2 cellular contexts compared by ENCODE assay signal in the genomic region with DNA sequence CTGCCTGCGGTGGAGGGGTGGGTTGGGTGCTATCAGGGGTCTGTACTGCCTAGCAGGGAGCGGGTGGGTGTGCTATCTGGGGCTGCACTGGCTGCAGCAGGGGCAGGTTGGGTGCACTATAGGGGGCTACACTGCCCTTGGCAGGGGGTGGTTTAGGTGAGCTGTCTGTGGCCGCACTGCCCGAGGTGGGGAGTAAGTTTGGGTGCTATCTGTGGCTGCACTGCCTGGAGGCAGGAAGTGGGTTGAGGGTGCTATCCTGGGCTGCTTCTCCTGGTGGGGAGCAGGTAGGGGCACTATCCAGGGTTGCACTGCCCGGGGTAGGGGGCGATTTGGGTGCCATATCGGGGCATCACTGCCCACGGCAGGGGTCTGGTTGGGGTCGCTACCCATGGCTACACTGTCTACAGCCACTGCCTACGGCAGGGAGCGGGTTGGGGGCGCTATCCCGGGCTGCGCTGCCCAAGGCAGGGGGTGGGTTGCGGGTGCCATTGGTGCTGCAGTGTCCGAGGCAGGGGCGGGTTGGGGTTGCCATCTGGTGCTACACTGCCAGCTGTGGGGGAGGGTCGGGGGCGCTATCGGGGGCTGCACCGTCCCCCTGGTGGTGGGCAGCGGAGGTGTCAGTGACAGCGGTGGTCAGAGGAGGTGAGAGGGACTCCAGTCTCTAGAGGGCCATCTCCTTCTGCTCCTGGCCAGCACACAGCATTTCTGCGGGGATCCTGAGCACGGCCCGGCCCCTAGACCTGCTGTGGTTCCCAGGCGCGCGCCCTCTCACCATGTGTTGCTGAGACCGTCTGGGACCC.
TF ChIP-seq lines count a peak whose summit lies in the region.

No MANE protein-coding gene starts in this region.

TF ChIP-seq in SK-N-SH, 30 proteins besides CTCF, POLR2A, EP300 and RAD21 (continued from another document):
- TF ChIP-seq, protein P1, sequence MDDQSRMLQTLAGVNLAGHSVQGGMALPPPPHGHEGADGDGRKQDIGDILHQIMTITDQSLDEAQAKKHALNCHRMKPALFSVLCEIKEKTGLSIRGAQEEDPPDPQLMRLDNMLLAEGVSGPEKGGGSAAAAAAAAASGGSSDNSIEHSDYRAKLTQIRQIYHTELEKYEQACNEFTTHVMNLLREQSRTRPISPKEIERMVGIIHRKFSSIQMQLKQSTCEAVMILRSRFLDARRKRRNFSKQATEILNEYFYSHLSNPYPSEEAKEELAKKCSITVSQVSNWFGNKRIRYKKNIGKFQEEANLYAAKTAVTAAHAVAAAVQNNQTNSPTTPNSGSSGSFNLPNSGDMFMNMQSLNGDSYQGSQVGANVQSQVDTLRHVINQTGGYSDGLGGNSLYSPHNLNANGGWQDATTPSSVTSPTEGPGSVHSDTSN (IDR thresholded peaks at IDR 0.05): no peak
- TF ChIP-seq, protein P2, sequence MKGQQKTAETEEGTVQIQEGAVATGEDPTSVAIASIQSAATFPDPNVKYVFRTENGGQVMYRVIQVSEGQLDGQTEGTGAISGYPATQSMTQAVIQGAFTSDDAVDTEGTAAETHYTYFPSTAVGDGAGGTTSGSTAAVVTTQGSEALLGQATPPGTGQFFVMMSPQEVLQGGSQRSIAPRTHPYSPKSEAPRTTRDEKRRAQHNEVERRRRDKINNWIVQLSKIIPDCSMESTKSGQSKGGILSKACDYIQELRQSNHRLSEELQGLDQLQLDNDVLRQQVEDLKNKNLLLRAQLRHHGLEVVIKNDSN (IDR thresholded peaks at IDR 0.05; ENCODE audit: borderline replicate concordance, low read depth): no peak
- TF ChIP-seq RFX5 (IDR thresholded peaks at IDR 0.05; ENCODE audit: low read length): no peak
- TF ChIP-seq POLR2AphosphoS5 (IDR thresholded peaks at IDR 0.05; ENCODE audit: low read depth, low read length): no peak
- no peak for TF ChIP-seq FOXM1 (IDR thresholded peaks at IDR 0.05; ENCODE audit: low read depth)
- TF ChIP-seq, protein P3, sequence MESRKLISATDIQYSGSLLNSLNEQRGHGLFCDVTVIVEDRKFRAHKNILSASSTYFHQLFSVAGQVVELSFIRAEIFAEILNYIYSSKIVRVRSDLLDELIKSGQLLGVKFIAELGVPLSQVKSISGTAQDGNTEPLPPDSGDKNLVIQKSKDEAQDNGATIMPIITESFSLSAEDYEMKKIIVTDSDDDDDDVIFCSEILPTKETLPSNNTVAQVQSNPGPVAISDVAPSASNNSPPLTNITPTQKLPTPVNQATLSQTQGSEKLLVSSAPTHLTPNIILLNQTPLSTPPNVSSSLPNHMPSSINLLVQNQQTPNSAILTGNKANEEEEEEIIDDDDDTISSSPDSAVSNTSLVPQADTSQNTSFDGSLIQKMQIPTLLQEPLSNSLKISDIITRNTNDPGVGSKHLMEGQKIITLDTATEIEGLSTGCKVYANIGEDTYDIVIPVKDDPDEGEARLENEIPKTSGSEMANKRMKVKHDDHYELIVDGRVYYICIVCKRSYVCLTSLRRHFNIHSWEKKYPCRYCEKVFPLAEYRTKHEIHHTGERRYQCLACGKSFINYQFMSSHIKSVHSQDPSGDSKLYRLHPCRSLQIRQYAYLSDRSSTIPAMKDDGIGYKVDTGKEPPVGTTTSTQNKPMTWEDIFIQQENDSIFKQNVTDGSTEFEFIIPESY (IDR thresholded peaks at IDR 0.05; ENCODE audit: borderline replicate concordance, low read depth): no peak
- TF ChIP-seq NRF1 (IDR thresholded peaks at IDR 0.05; ENCODE audit: low read depth, low read length): no peak
- no peak for TF ChIP-seq MEF2A (IDR thresholded peaks at IDR 0.05; ENCODE audit: borderline replicate concordance, low read depth)
- no peak for TF ChIP-seq RCOR1 (IDR thresholded peaks at IDR 0.05; ENCODE audit: low read length)
- no peak for TF ChIP-seq FOSL2 (IDR thresholded peaks at IDR 0.05; ENCODE audit: borderline replicate concordance, low read depth)
- TF ChIP-seq, protein P4, sequence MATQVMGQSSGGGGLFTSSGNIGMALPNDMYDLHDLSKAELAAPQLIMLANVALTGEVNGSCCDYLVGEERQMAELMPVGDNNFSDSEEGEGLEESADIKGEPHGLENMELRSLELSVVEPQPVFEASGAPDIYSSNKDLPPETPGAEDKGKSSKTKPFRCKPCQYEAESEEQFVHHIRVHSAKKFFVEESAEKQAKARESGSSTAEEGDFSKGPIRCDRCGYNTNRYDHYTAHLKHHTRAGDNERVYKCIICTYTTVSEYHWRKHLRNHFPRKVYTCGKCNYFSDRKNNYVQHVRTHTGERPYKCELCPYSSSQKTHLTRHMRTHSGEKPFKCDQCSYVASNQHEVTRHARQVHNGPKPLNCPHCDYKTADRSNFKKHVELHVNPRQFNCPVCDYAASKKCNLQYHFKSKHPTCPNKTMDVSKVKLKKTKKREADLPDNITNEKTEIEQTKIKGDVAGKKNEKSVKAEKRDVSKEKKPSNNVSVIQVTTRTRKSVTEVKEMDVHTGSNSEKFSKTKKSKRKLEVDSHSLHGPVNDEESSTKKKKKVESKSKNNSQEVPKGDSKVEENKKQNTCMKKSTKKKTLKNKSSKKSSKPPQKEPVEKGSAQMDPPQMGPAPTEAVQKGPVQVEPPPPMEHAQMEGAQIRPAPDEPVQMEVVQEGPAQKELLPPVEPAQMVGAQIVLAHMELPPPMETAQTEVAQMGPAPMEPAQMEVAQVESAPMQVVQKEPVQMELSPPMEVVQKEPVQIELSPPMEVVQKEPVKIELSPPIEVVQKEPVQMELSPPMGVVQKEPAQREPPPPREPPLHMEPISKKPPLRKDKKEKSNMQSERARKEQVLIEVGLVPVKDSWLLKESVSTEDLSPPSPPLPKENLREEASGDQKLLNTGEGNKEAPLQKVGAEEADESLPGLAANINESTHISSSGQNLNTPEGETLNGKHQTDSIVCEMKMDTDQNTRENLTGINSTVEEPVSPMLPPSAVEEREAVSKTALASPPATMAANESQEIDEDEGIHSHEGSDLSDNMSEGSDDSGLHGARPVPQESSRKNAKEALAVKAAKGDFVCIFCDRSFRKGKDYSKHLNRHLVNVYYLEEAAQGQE (IDR thresholded peaks at IDR 0.05; ENCODE audit: low read depth, low read length): no peak
- TF ChIP-seq GATA2 (CRISPR knock-in tag; IDR thresholded peaks at IDR 0.05): no peak
- TF ChIP-seq ELF1 (IDR thresholded peaks at IDR 0.05): no peak

TF ChIP-seq in SK-N-SH treated with all-trans-retinoic acid at 6 μM for 48 hours, 23 proteins besides CTCF, POLR2A, EP300 and RAD21 (continued from another document):
- TF ChIP-seq, protein P5, sequence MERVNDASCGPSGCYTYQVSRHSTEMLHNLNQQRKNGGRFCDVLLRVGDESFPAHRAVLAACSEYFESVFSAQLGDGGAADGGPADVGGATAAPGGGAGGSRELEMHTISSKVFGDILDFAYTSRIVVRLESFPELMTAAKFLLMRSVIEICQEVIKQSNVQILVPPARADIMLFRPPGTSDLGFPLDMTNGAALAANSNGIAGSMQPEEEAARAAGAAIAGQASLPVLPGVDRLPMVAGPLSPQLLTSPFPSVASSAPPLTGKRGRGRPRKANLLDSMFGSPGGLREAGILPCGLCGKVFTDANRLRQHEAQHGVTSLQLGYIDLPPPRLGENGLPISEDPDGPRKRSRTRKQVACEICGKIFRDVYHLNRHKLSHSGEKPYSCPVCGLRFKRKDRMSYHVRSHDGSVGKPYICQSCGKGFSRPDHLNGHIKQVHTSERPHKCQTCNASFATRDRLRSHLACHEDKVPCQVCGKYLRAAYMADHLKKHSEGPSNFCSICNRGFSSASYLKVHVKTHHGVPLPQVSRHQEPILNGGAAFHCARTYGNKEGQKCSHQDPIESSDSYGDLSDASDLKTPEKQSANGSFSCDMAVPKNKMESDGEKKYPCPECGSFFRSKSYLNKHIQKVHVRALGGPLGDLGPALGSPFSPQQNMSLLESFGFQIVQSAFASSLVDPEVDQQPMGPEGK (CRISPR knock-in tag; IDR thresholded peaks at IDR 0.05; ENCODE audit: borderline replicate concordance): no peak
- TF ChIP-seq ZC3H10 (CRISPR knock-in tag; IDR thresholded peaks at IDR 0.05) (no peak), BACH2 (CRISPR knock-in tag; IDR thresholded peaks at IDR 0.05; ENCODE audit: borderline replicate concordance) (no peak)
TF ChIP-seq in SK-N-SH treated with all-trans-retinoic acid at 6 μM for 48 hours: peak in this region for 0.
